26 cellular contexts compared by ENCODE assay signal in the genomic region with DNA sequence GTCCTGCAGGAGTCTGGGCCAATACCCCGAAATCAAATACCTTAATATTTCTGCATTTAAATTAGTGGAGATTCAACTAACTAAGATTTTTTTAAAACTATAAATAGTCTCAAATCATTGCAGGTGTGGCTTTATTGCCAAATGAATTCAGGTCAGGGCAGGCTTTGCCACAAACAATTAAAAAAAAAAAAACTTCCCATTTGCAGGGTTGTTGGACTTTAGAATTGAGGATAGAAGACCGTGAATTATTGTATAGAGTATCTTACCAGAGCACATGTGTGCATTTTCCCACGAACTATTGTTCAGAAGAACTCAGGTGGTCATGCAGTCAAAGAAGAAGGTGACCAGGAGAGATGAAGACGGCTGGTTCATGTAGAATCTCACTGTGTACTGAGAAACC.
"Had no signal": no experiment of that assay in that cellular context is flagged by ENCODE, and none has a peak within 500 bp of the region (broad histone marks: within the 10 kb centered on the region; RNA-seq: fewer than 3 reads in every experiment).

No MANE protein-coding gene starts in this region.

- H3K4me3 ChIP-seq: left ventricle myocardium inferior, lung, neural progenitor cell, ovary, right atrium auricular region, right lobe of liver, stomach, testis, thyroid gland, upper lobe of right lung had no signal

- DNase-seq: hypothalamus; immature natural killer cell; kidney; left ventricle myocardium inferior; mesendoderm; naive B cell; natural killer cell; nephron progenitor cell; ovary; right lobe of liver; stimulated activated CD4-positive, alpha-beta T cell treated with anti-CD3 and anti-CD28 coated beads, Interleukin-12 subunit alpha, Interleukin-12 subunit beta, amount 100 ng/mL, for 4 hours; stimulated activated CD4-positive, alpha-beta T cell treated with anti-CD3 and anti-CD28 coated beads, Interleukin-15, amount 100 ng/mL, for 24 hours; stimulated activated CD4-positive, alpha-beta T cell treated with anti-CD3 and anti-CD28 coated beads, Interleukin-2, amount 100 ng/mL, for 24 hours; stimulated activated CD4-positive, alpha-beta T cell treated with anti-CD3 and anti-CD28 coated beads, Interleukin-4, amount 100 ng/mL, for 1 hour; stimulated activated naive B cell treated with anti-CD40 and anti-IgM and Interleukin-4, amounts not matched to agents 10 μg/mL and 1 μg/mL and 100 μg/mL, for 72 hours; stimulated activated naive CD8-positive, alpha-beta T cell treated with anti-CD3 and anti-CD28 coated beads, Interleukin-15, Interleukin-2, amounts not matched to agents 100 U/mL and 50 U/mL, for 24 hours; stomach; testis; thyroid gland; upper lobe of right lung had no signal

- H3K27ac ChIP-seq: left ventricle myocardium inferior, neural progenitor cell, neutrophil, ovary, right atrium auricular region, right lobe of liver, stomach, testis, thyroid gland, upper lobe of right lung had no signal

- H3K36me3 ChIP-seq: left ventricle myocardium inferior, neural progenitor cell, neutrophil, ovary, right atrium auricular region, right lobe of liver, stomach, thyroid gland, upper lobe of right lung had no signal

- H2AFZ ChIP-seq: neural progenitor cell had no signal

- FAIRE-seq: islet of Langerhans, kidney, urothelium cell line had no signal

- H3K9ac ChIP-seq: neural progenitor cell had no signal

- H3K9me3 ChIP-seq: left ventricle myocardium inferior, neutrophil, ovary, right atrium auricular region, right lobe of liver, stomach, testis, thyroid gland, upper lobe of right lung had no signal

- H3K4me2 ChIP-seq: neural progenitor cell had no signal

- ATAC-seq: natural killer cell; stimulated activated naive B cell treated with anti-CD40 and anti-IgM and Interleukin-4, amounts not matched to agents 10 μg/mL and 1 μg/mL and 100 μg/mL, for 72 hours; stimulated activated naive CD8-positive, alpha-beta T cell treated with anti-CD3 and anti-CD28 coated beads, Interleukin-15, Interleukin-2, amounts not matched to agents 100 U/mL and 50 U/mL, for 24 hours; upper lobe of right lung had no signal

- H3K27me3 ChIP-seq: ovary, right atrium auricular region, right lobe of liver, stomach, testis, thyroid gland, upper lobe of right lung had no signal

- H3K4me1 ChIP-seq: left ventricle myocardium inferior, right atrium auricular region, right lobe of liver, stomach, testis, thyroid gland, upper lobe of right lung had no signal
